In genomic region chr11:128313931-128314330, GRCh38 we compare ENCODE assay signal across 15 cellular contexts.
"Had no signal": no experiment of that assay in that cellular context is flagged by ENCODE, and none has a peak within 500 bp of the region (broad histone marks: within the 10 kb centered on the region; RNA-seq: fewer than 3 reads in every experiment).

No MANE protein-coding gene starts in this region.

- H3K27me3 Mint-ChIP-seq: activated B cell treated with CpG ODN at 0.5 μM for 24 hours; naive B cell; stimulated activated memory B cell treated with anti-CD40 and anti-IgM and Interleukin-4, amounts not matched to agents 10 μg/mL and 1 μg/mL and 100 μg/mL, for 72 hours had no signal

- H3K27ac Mint-ChIP-seq: activated B cell treated with CpG ODN at 0.5 μM for 24 hours; stimulated activated memory B cell treated with anti-CD40 and anti-IgM and Interleukin-4, amounts not matched to agents 10 μg/mL and 1 μg/mL and 100 μg/mL, for 72 hours had no signal

- ATAC-seq: left cardiac atrium; mucosa of descending colon; right lobe of liver; stimulated activated memory B cell treated with anti-CD40 and anti-IgM and Interleukin-4, amounts not matched to agents 10 μg/mL and 1 μg/mL and 100 μg/mL, for 72 hours had no signal

- H3K4me3 Mint-ChIP-seq: activated B cell treated with CpG ODN at 0.5 μM for 24 hours; stimulated activated memory B cell treated with anti-CD40 and anti-IgM and Interleukin-4, amounts not matched to agents 10 μg/mL and 1 μg/mL and 100 μg/mL, for 72 hours had no signal

- DNase-seq: activated B cell treated with CpG ODN at 0.5 μM for 24 hours; activated CD4-positive, alpha-beta T cell treated with anti-CD3 and anti-CD28 coated beads, Interleukin-2, amount 50 U/mL, for 1 hour; activated naive CD4-positive, alpha-beta T cell treated with Interleukin-2 at 50 U/mL for 16 hours; cerebellar nuclear complex; cortex of kidney; effector memory CD4-positive, alpha-beta T cell; left cardiac atrium; mesenchymal stem cell; mucosa of descending colon; naive B cell; right lobe of liver; small intestine; stimulated activated CD4-positive, alpha-beta T cell treated with anti-CD3 and anti-CD28 coated beads, Interleukin-4, amount 100 ng/mL, for 1 hour; SW 1271 had no signal
